ENCODE assay signal across 27 cellular contexts in the genomic region with DNA sequence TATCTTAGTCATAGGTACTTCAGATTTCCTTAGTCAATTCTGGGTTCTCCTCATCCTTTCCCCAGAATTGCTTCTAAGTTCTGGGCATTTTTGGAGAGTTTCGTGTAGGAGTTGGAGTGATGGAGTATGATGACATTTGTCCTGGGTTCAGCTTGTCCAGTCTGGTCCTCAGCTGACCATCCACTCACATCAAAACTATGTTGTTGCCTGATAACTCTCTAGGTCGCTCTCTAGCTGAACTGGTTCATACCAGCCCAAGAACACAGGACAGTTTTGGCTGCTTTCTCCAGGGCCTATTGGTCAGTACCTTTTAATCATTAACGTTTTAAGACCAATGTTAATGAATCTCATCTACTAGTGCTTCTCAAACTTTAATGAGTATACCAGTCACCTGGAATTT. TPM values are rescaled to one million over a fixed set of nuclear protein-coding genes. Genes with fewer than 3 reads are reported as not detected.
A peak's percentile ranks its signal among the peaks of the same experiment; 100 is the strongest.
DNase-seq lines count a peak whose midpoint lies in the region; ATAC-seq, FAIRE-seq and TF ChIP-seq lines count a peak whose summit lies in the region.
"Had no signal": no experiment of that assay in that cellular context is flagged by ENCODE, and none has a peak within 500 bp of the region (broad histone marks: within the 10 kb centered on the region; RNA-seq: fewer than 3 reads in every experiment).

No MANE protein-coding gene starts in this region.

- CTCF ChIA-PET in K562 (lab: Yijun Ruan, JAX; ENCODE audit: low intra/inter-chr PET ratio) = no interaction called here
- CTCF ChIA-PET in activated CD8-positive, alpha-beta T cell treated with anti-CD3 and anti-CD28 coated beads for 36 hours (lab: Charles Lee) = no interaction called here

- no peak for TF ChIP-seq EP300 in K562 (IDR thresholded peaks at IDR 0.05; ENCODE audit: low read length)

- no peak for DNase-seq in activated T-cell treated with anti-CD3 and anti-CD28 coated beads, Interleukin-2, amount 50 U/mL, for 24 hours
- no peak for DNase-seq in activated T-cell treated with anti-CD3 and anti-CD28 coated beads for 4 hours
- no peak for DNase-seq in K562 (ENCODE audit: extremely low read depth in 1 of 4, low spot score in 3 of 4)
- peak; percentile 82 for DNase-seq in renal cortical epithelial cell (ENCODE audit: low read depth)
- no peak for DNase-seq in activated CD8-positive, alpha-beta T cell treated with anti-CD3 and anti-CD28 coated beads for 36 hours
- DNase-seq in effector memory CD4-positive, alpha-beta T cell = no peak
- no peak for DNase-seq in Right ventricle myocardium superior
- DNase-seq: 8988T; AML-193; C1 segment of cervical spinal cord; CD8-positive, alpha-beta memory T cell; GOT3; HCEC 1CT; NCI-H1105; NCI-H146; NCI-H2029 treated with DMSO at 0.1 percent for 48 hours; NCI-H345; NCI-H524 treated with DMSO at 0.1 percent for 48 hours; OCI-M1 had no signal

- no peak overlapping the region for H3K4me2 ChIP-seq in K562 (ENCODE audit: insufficient read depth, low read length)
- H3K4me2 ChIP-seq: KMS-11 had no signal

- peak; percentile 48 for FAIRE-seq in K562 (lab: Jason Lieb, UNC)
- FAIRE-seq: G401.6, GM12892, HTR-8/SVneo, RCC 7860 had no signal

- peaks cover 4 to 10% of the 10 kb centered on the region in 2 experiments; a peak in 3 of 5 replicates for H3K27me3 ChIP-seq in K562 (ENCODE audit: control insufficient read depth in 2 of 2, insufficient read depth in 2 of 2, low read length in 2 of 2)
- H3K27me3 ChIP-seq in effector memory CD4-positive, alpha-beta T cell (replicated peaks; ENCODE audit: control insufficient read depth, insufficient read depth, low read length, poor library complexity, severe bottlenecking) = no peaks in the 10 kb centered on the region
- H3K27me3 ChIP-seq: SJSA1 had no signal

- H3K9me1 ChIP-seq in K562 (ENCODE audit: control insufficient read depth, insufficient read depth, low read length) = no peaks in the 10 kb centered on the region

- no peaks in the 10 kb centered on the region for H3K9me3 ChIP-seq in K562 (replicated peaks; ENCODE audit: control insufficient read depth, insufficient read depth, low read depth, low read length)
- H3K9me3 ChIP-seq in effector memory CD4-positive, alpha-beta T cell (ENCODE audit: control insufficient read depth, low read length) = no peaks in the 10 kb centered on the region
- H3K9me3 ChIP-seq: SJSA1 had no signal

- peaks cover 0 to 10% of the 10 kb centered on the region in 2 experiments; a peak in 3 of 5 replicates for H3K4me1 ChIP-seq in K562 (replicated peaks in 1 of 2; ENCODE audit: control insufficient read depth in 2 of 2, insufficient read depth in 2 of 2, low read length in 2 of 2)
- peaks cover 6% of the 10 kb centered on the region for H3K4me1 ChIP-seq in effector memory CD4-positive, alpha-beta T cell (ENCODE audit: control insufficient read depth, insufficient read depth, low read length, poor library complexity, severe bottlenecking)

- BruUV-seq in K562 (replicated peaks; lab: Mats Ljungman, UMichigan) = no TSS peak

- WGBS in K562 (ENCODE audit: insufficient coverage, low coverage, missing lambda C conversion rate) = 0% methylated on average over 3 of the region's 3 CpGs

- TF ChIP-seq POLR2A in K562 (conservative IDR thresholded peaks at IDR 0.05) = no peak

- no peak for TF ChIP-seq CTCF in K562 (IDR thresholded peaks at IDR 0.05 in 2 of 3, conservative IDR thresholded peaks at IDR 0.05 in 1 of 3; ENCODE audit: insufficient read depth in 2 of 3, low read depth in 1 of 3, low read length in 3 of 3)
- TF ChIP-seq CTCF in activated CD8-positive, alpha-beta T cell treated with anti-CD3 and anti-CD28 coated beads for 36 hours (IDR thresholded peaks at IDR 0.05) = no peak

- peak overlapping the region; percentile 5 for H3K27ac Mint-ChIP-seq in activated T-cell treated with anti-CD3 and anti-CD28 coated beads, Interleukin-2, amount 50 U/mL, for 24 hours
- no peak overlapping the region for H3K27ac Mint-ChIP-seq in activated CD8-positive, alpha-beta T cell treated with anti-CD3 and anti-CD28 coated beads for 36 hours

- no peaks in the 10 kb centered on the region for H3K36me3 ChIP-seq in K562 (ENCODE audit: control insufficient read depth, insufficient read depth, low read length)
- H3K36me3 ChIP-seq in effector memory CD4-positive, alpha-beta T cell (ENCODE audit: control insufficient read depth, insufficient read depth, low read length) = no peaks in the 10 kb centered on the region

- H2AFZ ChIP-seq in K562 (ENCODE audit: low read depth, low read length) = no peak overlapping the region

- H3K9ac ChIP-seq in K562 (ENCODE audit: insufficient read depth in 1 of 2, low read depth in 2 of 2, low read length in 2 of 2) = no peak overlapping the region
- H3K9ac ChIP-seq: KMS-11 had no signal

- no peaks in the 10 kb centered on the region for H3K27me3 Mint-ChIP-seq in activated T-cell treated with anti-CD3 and anti-CD28 coated beads, Interleukin-2, amount 50 U/mL, for 24 hours
- no peaks in the 10 kb centered on the region for H3K27me3 Mint-ChIP-seq in activated CD8-positive, alpha-beta T cell treated with anti-CD3 and anti-CD28 coated beads for 36 hours
- H3K27me3 Mint-ChIP-seq: CD8-positive, alpha-beta memory T cell had no signal

- intact Hi-C loops in K562 (cut with micrococcal nuclease) (no loop called here), Right ventricle myocardium superior (cut with DNase I) (loop anchor here (10.0 kb wide), 2 partner anchors 79 to 169 kb away; a partner anchor contains a TSS)
- intact Hi-C loops in activated CD8-positive, alpha-beta T cell treated with anti-CD3 and anti-CD28 coated beads for 36 hours (cut with micrococcal nuclease) = loop anchor here (10.0 kb wide), 1 partner anchor 149 kb away; a partner anchor contains a TSS

- ATAC-seq in K562 (no peak), GM21737 (IDR thresholded peaks at IDR 0.05; ENCODE audit: unreplicated experiment) (no peak), Right ventricle myocardium superior (ENCODE audit: poor library complexity) (no peak)
- no peak for ATAC-seq in activated CD8-positive, alpha-beta T cell treated with anti-CD3 and anti-CD28 coated beads for 36 hours

- H3K4me3 ChIP-seq in K562 = no peak overlapping the region
- no peak overlapping the region for H3K4me3 ChIP-seq in effector memory CD4-positive, alpha-beta T cell (ENCODE audit: insufficient read depth, low read depth, low read length, poor library complexity, severe bottlenecking)
- H3K4me3 ChIP-seq: SJSA1 had no signal

- in situ Hi-C loops in K562 (cut with MboI) = no loop called here

- TF ChIP-seq RAD21 in K562 (CRISPR knock-in tag; conservative IDR thresholded peaks at IDR 0.05 in 1 of 2, IDR thresholded peaks at IDR 0.05 in 1 of 2) = no peak

- no peak overlapping the region for H3K4me3 Mint-ChIP-seq in activated T-cell treated with anti-CD3 and anti-CD28 coated beads, Interleukin-2, amount 50 U/mL, for 24 hours
- H3K4me3 Mint-ChIP-seq in activated CD8-positive, alpha-beta T cell treated with anti-CD3 and anti-CD28 coated beads for 36 hours = no peak overlapping the region
- H3K4me3 Mint-ChIP-seq: CD8-positive, alpha-beta memory T cell had no signal

- POLR2A ChIA-PET in K562 (lab: Yijun Ruan, JAX) = no interaction called here
- POLR2A ChIA-PET in activated CD8-positive, alpha-beta T cell treated with anti-CD3 and anti-CD28 coated beads for 36 hours (lab: Charles Lee) = no interaction called here

- H4K20me1 ChIP-seq in K562 (replicated peaks; ENCODE audit: control insufficient read depth, insufficient read depth, low read length) = no peaks in the 10 kb centered on the region

- no peaks in the 10 kb centered on the region for H3K9me3 Mint-ChIP-seq in activated T-cell treated with anti-CD3 and anti-CD28 coated beads, Interleukin-2, amount 50 U/mL, for 24 hours
- H3K9me3 Mint-ChIP-seq in activated CD8-positive, alpha-beta T cell treated with anti-CD3 and anti-CD28 coated beads for 36 hours = peaks cover 2% of the 10 kb centered on the region
- H3K9me3 Mint-ChIP-seq: CD8-positive, alpha-beta memory T cell had no signal

- peaks cover 30% of the 10 kb centered on the region for H3K4me1 Mint-ChIP-seq in activated T-cell treated with anti-CD3 and anti-CD28 coated beads, Interleukin-2, amount 50 U/mL, for 24 hours (ENCODE audit: low read depth)
- H3K4me1 Mint-ChIP-seq in activated CD8-positive, alpha-beta T cell treated with anti-CD3 and anti-CD28 coated beads for 36 hours (ENCODE audit: low read depth) = peaks cover 17% of the 10 kb centered on the region

- no peaks in the 10 kb centered on the region for H3K36me3 Mint-ChIP-seq in activated T-cell treated with anti-CD3 and anti-CD28 coated beads, Interleukin-2, amount 50 U/mL, for 24 hours (ENCODE audit: low read depth)
- H3K36me3 Mint-ChIP-seq in activated CD8-positive, alpha-beta T cell treated with anti-CD3 and anti-CD28 coated beads for 36 hours (ENCODE audit: low read depth) = no peaks in the 10 kb centered on the region

- H3K27ac ChIP-seq in K562 (ENCODE audit: extremely low read depth, low read depth, low read length) = no peak overlapping the region
- H3K27ac ChIP-seq in effector memory CD4-positive, alpha-beta T cell (ENCODE audit: insufficient read depth, low read length, poor library complexity, severe bottlenecking) = no peak overlapping the region
- H3K27ac ChIP-seq: KMS-11, SJSA1 had no signal

- no peaks in the 10 kb centered on the region for H3K79me2 ChIP-seq in K562 (ENCODE audit: control insufficient read depth, insufficient read depth, low read length)

RNA-seq across cellular contexts. Expression of a gene that starts 13.3 kb away (rescaled TPM):
- total RNA-seq in K562 (2011; cell fraction: chromatin; rRNA removed; ENCODE audit: low replicate concordance) = not detected in 2 replicates
- not detected in 2 replicates for total RNA-seq in K562 (2011; cell fraction: nucleolus; rRNA removed)
- total RNA-seq in K562 (2011; cell fraction: nucleoplasm; rRNA removed) = not detected in 2 replicates
- total RNA-seq in K562 (2014; rRNA removed) (not detected in 2 replicates), K562 (2014; rRNA removed; fragmentation: Illumina TruSeq; extraction: Trizol) (not detected in 2 replicates), K562 (2015; rRNA removed; fragmentation: Illumina TruSeq; extraction: Trizol) (not detected in 2 replicates), K562 (2021) (not detected in 2 replicates), renal cortical epithelial cell (not detected in 2 replicates), Right ventricle myocardium superior (0.67 TPM)
- polyA plus RNA-seq in K562 (2011; rRNA removed) (not detected in 2 replicates), K562 (2014; fragmentation: Illumina TruSeq; extraction: Trizol) (not detected in 2 replicates), K562 (2014; fragmentation: Nextera tagmentation; extraction: Ambion mirVana) (not detected), K562 (2014; rRNA removed) (not detected in 2 replicates)
- not detected in 2 replicates for polyA plus RNA-seq in K562 (2011; cell fraction: cytosol; rRNA removed)
- polyA plus RNA-seq in K562 (2011; cell fraction: nucleus; rRNA removed) = not detected in 2 replicates
- not detected in 2 replicates for polyA plus RNA-seq in K562 (2012)
- polyA minus RNA-seq in K562 (2011; rRNA and poly(A)+ RNA removed) = not detected in 2 replicates
- not detected in 2 replicates for polyA minus RNA-seq in K562 (2011; cell fraction: cytosol; rRNA and poly(A)+ RNA removed)
- polyA minus RNA-seq in K562 (2011; cell fraction: nucleus; rRNA and poly(A)+ RNA removed) = not detected in 2 replicates
- not detected for total RNA-seq in activated CD8-positive, alpha-beta T cell treated with anti-CD3 and anti-CD28 coated beads for 36 hours
- total RNA-seq: Daoy, SJSA1 had no signal
- polyA plus RNA-seq: CD8-positive, alpha-beta memory T cell had no signal
